1 cellular context compared by ENCODE assay signal in genomic region chr1:222814536-222815366, GRCh38.
TF ChIP-seq lines count a peak whose summit lies in the region.

Gene DISP1 (plus strand): TSS chr1:222815039. CDS start chr1:222942824, 127,785 bp downstream.

TF ChIP-seq in HEK293, 187 proteins besides CTCF, POLR2A, EP300 and RAD21 (continued from another document and continues in another):
- TF ChIP-seq ZNF518A (tag by site-specific recombination; conservative IDR thresholded peaks at IDR 0.05; ENCODE audit: low read depth) (peak; percentile 63), ZNF302 (tag by site-specific recombination; IDR thresholded peaks at IDR 0.05; ENCODE audit: low read depth) (no peak), OVOL3 (tag by site-specific recombination; IDR thresholded peaks at IDR 0.05) (0 out of 2 replicates have a peak, but pooled peaks have one; percentile 11), ZNF571 (tag by site-specific recombination; IDR thresholded peaks at IDR 0.05) (no peak), PATZ1 (tag by site-specific recombination; IDR thresholded peaks at IDR 0.05) (peak; percentile 55), PRDM1 (tag by site-specific recombination; IDR thresholded peaks at IDR 0.05) (no peak), ZEB2 (tag by site-specific recombination; IDR thresholded peaks at IDR 0.05) (peak; percentile 90), ZBTB8A (tag by site-specific recombination; IDR thresholded peaks at IDR 0.05) (peak; percentile 93), SP3 (tag by site-specific recombination; IDR thresholded peaks at IDR 0.05) (0 out of 2 replicates have a peak, but pooled peaks have one; percentile 54), ZNF830 (tag by site-specific recombination; IDR thresholded peaks at IDR 0.05; ENCODE audit: low read depth) (no peak), ZNF561 (tag by site-specific recombination; IDR thresholded peaks at IDR 0.05; ENCODE audit: borderline replicate concordance) (peak; percentile 79), ZNF324 (tag by site-specific recombination; IDR thresholded peaks at IDR 0.05) (peak; percentile 54; the same call in 1 of the 2 replicates), ZBTB26 (tag by site-specific recombination; optimal IDR thresholded peaks at IDR 0.05) (peak; percentile 88), ZNF529 (tag by site-specific recombination; IDR thresholded peaks at IDR 0.05; ENCODE audit: insufficient replicate concordance) (no peak), WT1 (tag by site-specific recombination; IDR thresholded peaks at IDR 0.05) (peak; percentile 58), ZNF747 (tag by site-specific recombination; IDR thresholded peaks at IDR 0.05) (no peak), ZNF274 (IDR thresholded peaks at IDR 0.05; ENCODE audit: low read length) (no peak), ZNF274 (tag by site-specific recombination; IDR thresholded peaks at IDR 0.05; ENCODE audit: borderline replicate concordance) (no peak), ZXDB (tag by site-specific recombination; IDR thresholded peaks at IDR 0.05) (peak; percentile 74), ZNF37A (tag by site-specific recombination; IDR thresholded peaks at IDR 0.05) (no peak), ZNF76 (tag by site-specific recombination; IDR thresholded peaks at IDR 0.05; ENCODE audit: borderline replicate concordance, low read depth) (peak; percentile 65; the same call in 1 of the 2 replicates), ZBTB48 (tag by site-specific recombination; IDR thresholded peaks at IDR 0.05) (peak; percentile 99), GLI4 (tag by site-specific recombination; IDR thresholded peaks at IDR 0.05) (0 out of 2 replicates have a peak, but pooled peaks have one; percentile 59), ZNF146 (tag by site-specific recombination; IDR thresholded peaks at IDR 0.05) (no peak), ZSCAN4 (tag by site-specific recombination; IDR thresholded peaks at IDR 0.05) (0 out of 2 replicates have a peak, but pooled peaks have one; percentile 16), GFI1B (tag by site-specific recombination; IDR thresholded peaks at IDR 0.05) (0 out of 2 replicates have a peak, but pooled peaks have one; percentile 9), SP2 (tag by site-specific recombination; IDR thresholded peaks at IDR 0.05) (peak; percentile 52), ZNF211 (tag by site-specific recombination; IDR thresholded peaks at IDR 0.05; ENCODE audit: low read depth) (no peak), ZFP69B (tag by site-specific recombination; IDR thresholded peaks at IDR 0.05) (peak; percentile 36; the same call in 1 of the 2 replicates), ZNF600 (tag by site-specific recombination; IDR thresholded peaks at IDR 0.05) (peak; percentile 98), REPIN1 (tag by site-specific recombination; IDR thresholded peaks at IDR 0.05; ENCODE audit: low read depth) (peak; percentile 72; the same call in 1 of the 2 replicates), ZNF670 (tag by site-specific recombination; IDR thresholded peaks at IDR 0.05; ENCODE audit: low read depth) (no peak), ZNF280D (tag by site-specific recombination; IDR thresholded peaks at IDR 0.05) (no peak), ZNF26 (tag by site-specific recombination; IDR thresholded peaks at IDR 0.05) (no peak), ZSCAN5A (tag by site-specific recombination; IDR thresholded peaks at IDR 0.05) (peak; percentile 36; the same call in 1 of the 2 replicates), YY1 (tag by site-specific recombination; IDR thresholded peaks at IDR 0.05) (no peak; the same call in 1 of the 2 replicates), ZNF501 (tag by site-specific recombination; IDR thresholded peaks at IDR 0.05) (peak; percentile 94; the same call in 1 of the 2 replicates), IKZF3 (tag by site-specific recombination; IDR thresholded peaks at IDR 0.05) (peak; percentile 65), ZNF639 (tag by site-specific recombination; IDR thresholded peaks at IDR 0.05) (peak; percentile 68; the same call in 1 of the 2 replicates), ZBTB10 (tag by site-specific recombination; IDR thresholded peaks at IDR 0.05) (0 out of 2 replicates have a peak, but pooled peaks have one; percentile 18)
